Comparison of ENCODE assay signal across 18 cellular contexts in the genomic region with DNA sequence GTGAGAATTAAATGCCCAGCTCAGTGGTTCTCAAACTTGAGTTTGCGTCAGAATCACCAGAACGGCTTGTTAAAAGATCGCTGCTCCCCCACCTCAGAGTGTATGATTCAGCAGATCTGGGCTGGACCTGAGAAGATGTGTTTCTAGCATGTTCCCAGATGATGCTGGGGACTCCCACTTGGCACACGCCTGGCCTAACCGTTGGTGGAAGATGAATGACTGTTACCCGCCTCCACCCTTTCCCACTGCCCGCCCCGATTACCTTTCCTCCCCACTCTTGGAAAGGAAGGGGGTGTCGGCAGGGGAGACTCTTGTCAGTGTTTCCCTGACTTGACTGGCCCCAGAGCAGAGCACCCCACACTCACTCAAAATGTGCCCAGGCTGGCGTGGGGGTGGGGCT. TPM values are rescaled to one million over a fixed set of nuclear protein-coding genes. Genes with fewer than 3 reads are reported as not detected.
DNase-seq lines count a peak whose midpoint lies in the region; ATAC-seq and TF ChIP-seq lines count a peak whose summit lies in the region.
"Had no signal": no experiment of that assay in that cellular context is flagged by ENCODE, and none has a peak within 500 bp of the region (broad histone marks: within the 10 kb centered on the region; RNA-seq: fewer than 3 reads in every experiment).

No MANE protein-coding gene starts in this region.

- peaks cover 1% of the 10 kb centered on the region for H3K27me3 Mint-ChIP-seq in mesothelial cell of epicardium (ENCODE audit: low read depth)

- DNase-seq in amniotic epithelial cell (ENCODE audit: low read depth) (peak; percentile 76), fibroblast of mammary gland (ENCODE audit: low read depth) (peak; percentile 70), mesothelial cell of epicardium (ENCODE audit: low spot score in 2 of 2, unreplicated experiment in 2 of 2) (no peak), OCI-M2 (lab: John Stamatoyannopoulos, UW; ENCODE audit: unreplicated experiment) (no peak), islet precursor cell (no peak)
- no peak for DNase-seq in activated CD4-positive, CD25-positive, alpha-beta regulatory T cell (lab: John Stamatoyannopoulos, UW)
- DNase-seq: ACHN; C1 segment of cervical spinal cord; CD8-positive, alpha-beta T cell; DMS153; MV-4-11; NCI-H1105 treated with DMSO at 0.1 percent for 48 hours; NCI-H2081 treated with DMSO at 0.1 percent for 48 hours; NCI-H2171 treated with DMSO at 0.1 percent for 48 hours; NCI-H524 treated with DMSO at 0.1 percent for 48 hours; NCI-H82 had no signal

- H3K4me3 Mint-ChIP-seq in mesothelial cell of epicardium, result no peak overlapping the region
- H3K4me3 Mint-ChIP-seq: CD8-positive, alpha-beta T cell had no signal

- TF ChIP-seq CTCF in fibroblast of mammary gland (conservative IDR thresholded peaks at IDR 0.05; ENCODE audit: control insufficient read depth, insufficient read depth, low read depth, low read length) (no peak), mesothelial cell of epicardium (IDR thresholded peaks at IDR 0.05; ENCODE audit: unreplicated experiment) (no peak)

- H3K9me3 Mint-ChIP-seq in mesothelial cell of epicardium, result no peaks in the 10 kb centered on the region
- H3K9me3 Mint-ChIP-seq: CD8-positive, alpha-beta T cell had no signal

- peaks cover 59% of the 10 kb centered on the region for H3K4me1 Mint-ChIP-seq in mesothelial cell of epicardium

- no peak for ATAC-seq in GM18861 (IDR thresholded peaks at IDR 0.05; ENCODE audit: unreplicated experiment)
- ATAC-seq: CD8-positive, alpha-beta T cell had no signal

- H3K36me3 Mint-ChIP-seq in mesothelial cell of epicardium, result no peaks in the 10 kb centered on the region
- H3K36me3 Mint-ChIP-seq: CD8-positive, alpha-beta T cell had no signal

- H3K4me3 ChIP-seq in fibroblast of mammary gland (ENCODE audit: control insufficient read depth, low read depth, low read length), result no peak overlapping the region
- H3K4me3 ChIP-seq: SJCRH30 had no signal

- peak overlapping the region; percentile 85 for H3K27ac Mint-ChIP-seq in mesothelial cell of epicardium
- H3K27ac Mint-ChIP-seq: CD8-positive, alpha-beta T cell had no signal

RNA-seq across cellular contexts. Expression of a gene that starts 29.2 kb away (rescaled TPM):
- total RNA-seq in mesothelial cell of epicardium, result 0.44 to 1.2 TPM (median 0.93 TPM) in 3 replicates
- total RNA-seq: CD8-positive, alpha-beta T cell had no signal

RNA-seq across cellular contexts. Expression of a gene that starts 44.9 kb away (rescaled TPM):
- total RNA-seq in mesothelial cell of epicardium, result 26.1 to 29.0 TPM (median 26.9 TPM) in 3 replicates

RNA-seq across cellular contexts. Expression of a gene that starts 58.5 kb away (rescaled TPM):
- 71.3 to 71.7 TPM (median 71.4 TPM) in 3 replicates for total RNA-seq in mesothelial cell of epicardium

Comparison
In these comparisons a context has a peak if more than half of its experiments do, and no peak if none do; other contexts are left out.
1. DNase-seq: peak in amniotic epithelial cell (single experiment) and fibroblast of mammary gland (single experiment); none in mesothelial cell of epicardium (0 of 2), OCI-M2 (single experiment), islet precursor cell (single experiment) and activated CD4-positive, CD25-positive, alpha-beta regulatory T cell (0 of 4).